Comparison of ENCODE assay signal across 11 cellular contexts in genomic region chr14:23364164-23364571, GRCh38. TPM values are rescaled to one million over a fixed set of nuclear protein-coding genes. Genes with fewer than 3 reads are reported as not detected.
DNase-seq lines count a peak whose midpoint lies in the region; FAIRE-seq and TF ChIP-seq lines count a peak whose summit lies in the region.
"Had no signal": no experiment of that assay in that cellular context is flagged by ENCODE, and none has a peak within 500 bp of the region (broad histone marks: within the 10 kb centered on the region; RNA-seq: fewer than 3 reads in every experiment).

No MANE protein-coding gene starts in this region.

- H3K79me1 ChIP-seq in H1 (ENCODE audit: low read depth, low read length): no peaks in the 10 kb centered on the region

- H3K27me3 ChIP-seq in H1 (replicated peaks in 1 of 4; ENCODE audit: control insufficient read depth in 3 of 4, extremely low read depth in 1 of 4, insufficient read depth in 3 of 4, low read length in 3 of 4): peaks cover 0 to 12% (median 8%) of the 10 kb centered on the region in 4 experiments; a peak in 5 of 7 replicates
- peaks cover 12% of the 10 kb centered on the region for H3K27me3 ChIP-seq in suprapubic skin

- H3K4me2 ChIP-seq in H1 (ENCODE audit: insufficient read depth in 1 of 2, low read depth in 2 of 2, low read length in 2 of 2): peak overlapping the region; percentile 85 to 90

- TF ChIP-seq EP300 in H1 (IDR thresholded peaks at IDR 0.05; ENCODE audit: borderline replicate concordance in 1 of 2, low read depth in 2 of 2, low read length in 2 of 2): no peak
- TF ChIP-seq EP300 in suprapubic skin (IDR thresholded peaks at IDR 0.05): no peak

- H3K18ac ChIP-seq in H1 (ENCODE audit: extremely low read depth, low read length): peak overlapping the region; percentile 89

- H3K56ac ChIP-seq in H1 (replicated peaks; ENCODE audit: insufficient read length, low read depth, low read length): no peak overlapping the region

- H3K23me2 ChIP-seq in H1 (ENCODE audit: low read depth, low read length): peaks cover 21% of the 10 kb centered on the region; the same call in 1 of the 2 replicates

- intact Hi-C loops in lower leg skin (cut with DNase I; ENCODE audit: low total_unique reads): no loop called here

- peak overlapping the region; percentile 68 for H2BK5ac ChIP-seq in H1 (ENCODE audit: low read depth, low read length)

- H4K8ac ChIP-seq in H1 (ENCODE audit: extremely low read depth, insufficient read depth, low read length): no peak overlapping the region

- peak overlapping the region; percentile 69 to 79 (median 77) for H3K4me3 ChIP-seq in H1 (ENCODE audit: extremely low read depth in 1 of 4, insufficient read depth in 2 of 4, low read depth in 3 of 4, low read length in 4 of 4)
- peak overlapping the region; percentile 72 for H3K4me3 ChIP-seq in lower leg skin (ENCODE audit: low read depth, poor library complexity, severe bottlenecking)
- peak overlapping the region; percentile 66 for H3K4me3 ChIP-seq in suprapubic skin

- H2BK20ac ChIP-seq in H1 (ENCODE audit: low read length): peak overlapping the region; percentile 15; the same call in 1 of the 2 replicates

- no peak overlapping the region for H3K4ac ChIP-seq in H1 (replicated peaks; ENCODE audit: insufficient read length, low read depth, low read length)

- H2BK15ac ChIP-seq in H1 (ENCODE audit: low read length): no peak overlapping the region; the same call in 1 of the 2 replicates

- H3K27ac ChIP-seq in H1 (ENCODE audit: low read depth, low read length): 0 out of 2 replicates have a peak overlapping the region, but pooled peaks have one; percentile 27
- H3K27ac ChIP-seq in suprapubic skin: peak overlapping the region; percentile 98

- CTCF ChIA-PET in H1 (lab: Charles Lee; ENCODE audit: partially characterized antibody): interaction anchor here (0.6 to 20.9 kb wide), 6 partner anchors 12 to 387 kb away, joined by 3 to 333 read pairs (median 46); partner anchors contain the start of genes CMTM5, IL25 and SLC22A17

- no peak overlapping the region for H3K23ac ChIP-seq in H1 (ENCODE audit: insufficient read length)

- peak in 1 of 2 experiments; percentile 44; a peak in 1 of 3 replicates for TF ChIP-seq POLR2A in H1 (IDR thresholded peaks at IDR 0.05; ENCODE audit: control extremely low read depth in 1 of 2, low read depth in 2 of 2, low read length in 2 of 2)
- TF ChIP-seq POLR2A in lower leg skin (IDR thresholded peaks at IDR 0.05): no peak
- no peak for TF ChIP-seq POLR2A in suprapubic skin (IDR thresholded peaks at IDR 0.05)

- POLR2A ChIA-PET in H1 (lab: Charles Lee; ENCODE audit: partially characterized antibody): interaction anchor here (0.9 to 7.1 kb wide), 6 partner anchors 12 to 204 kb away, joined by 3 to 73 read pairs (median 10); partner anchors contain the start of genes HOMEZ, PABPN1 and SLC22A17

- H2BK12ac ChIP-seq in H1 (ENCODE audit: low read depth, low read length): peak overlapping the region; percentile 85; the same call in 1 of the 2 replicates

- H2AK5ac ChIP-seq in H1 (ENCODE audit: low read depth, low read length): peak overlapping the region; percentile 60; the same call in 1 of the 2 replicates

- H3K9me3 ChIP-seq in H1 (ENCODE audit: insufficient read depth in 2 of 2, low read depth in 1 of 2, low read length in 1 of 2): no peaks in the 10 kb centered on the region
- H3K9me3 ChIP-seq in suprapubic skin: no peaks in the 10 kb centered on the region

- no peak for FAIRE-seq in H1 (lab: Jason Lieb, UNC)
- FAIRE-seq: endothelial cell of umbilical vein had no signal

- peaks cover 2 to 22% (median 14%) of the 10 kb centered on the region in 4 experiments; a peak in 6 of 7 replicates for H3K4me1 ChIP-seq in H1 (replicated peaks in 1 of 4; ENCODE audit: control insufficient read depth in 3 of 4, insufficient read depth in 4 of 4, low read length in 3 of 4)
- H3K4me1 ChIP-seq in suprapubic skin: peaks cover 67% of the 10 kb centered on the region

- peaks cover 0 to 9% (median 2%) of the 10 kb centered on the region in 4 experiments; a peak in 3 of 8 replicates for H3K36me3 ChIP-seq in H1 (ENCODE audit: control insufficient read depth in 2 of 4, insufficient read depth in 4 of 4, low read length in 3 of 4)
- H3K36me3 ChIP-seq in suprapubic skin: peaks cover 15% of the 10 kb centered on the region

- H2AFZ ChIP-seq in H1 (ENCODE audit: low read length): no peak overlapping the region

- H2BK120ac ChIP-seq in H1 (replicated peaks; ENCODE audit: low read depth, low read length): peak overlapping the region; percentile 24

- peaks cover 8 to 13% of the 10 kb centered on the region in 2 experiments for H4K20me1 ChIP-seq in H1 (replicated peaks in 1 of 2; ENCODE audit: control insufficient read depth in 1 of 2, insufficient read depth in 2 of 2, low read length in 2 of 2)

- H4K5ac ChIP-seq in H1 (ENCODE audit: insufficient read length, low read depth, low read length): peak overlapping the region; percentile 52

- peak overlapping the region in 3 of 4 experiments; percentile 55 to 71 (median 69); a peak in 5 of 7 replicates for H3K9ac ChIP-seq in H1 (replicated peaks in 1 of 4; ENCODE audit: extremely low read depth in 1 of 4, low read depth in 3 of 4, low read length in 3 of 4)

- TF ChIP-seq CTCF in H1 (IDR thresholded peaks at IDR 0.05; ENCODE audit: control extremely low read depth in 1 of 3, insufficient read depth in 1 of 3, low read depth in 1 of 3, low read length in 3 of 3): no peak
- TF ChIP-seq CTCF in lower leg skin (IDR thresholded peaks at IDR 0.05): no peak
- TF ChIP-seq CTCF in suprapubic skin (IDR thresholded peaks at IDR 0.05): no peak

- no peak for TF ChIP-seq RAD21 in H1 (IDR thresholded peaks at IDR 0.05 in 1 of 2, conservative IDR thresholded peaks at IDR 0.05 in 1 of 2; ENCODE audit: low read depth in 2 of 2, low read length in 2 of 2)

- 32% methylated on average over 5 of the region's 5 CpGs; no CpG with 5 or more reads in 1 of the 2 experiments for WGBS in H1 (ENCODE audit: extremely low coverage in 1 of 2, insufficient coverage in 1 of 2, insufficient read length in 1 of 2, insufficient replicate concordance in 2 of 2, low coverage in 1 of 2, low lambda C conversion rate in 2 of 2, missing lambda C conversion rate in 1 of 2), 2 experiments
- WGBS in lower leg skin, 2 donors: 11 to 25% methylated on average over 5 of the region's 5 CpGs
- 20% methylated on average over 5 of the region's 5 CpGs for WGBS in suprapubic skin

- no peaks in the 10 kb centered on the region for H3K79me2 ChIP-seq in H1 (ENCODE audit: control insufficient read depth in 1 of 2, insufficient read depth in 2 of 2, low read length in 2 of 2)

- DNase-seq in M059J (ENCODE audit: low read depth) (peak; percentile 20), H1 (ENCODE audit: low read depth in 1 of 2, low spot score in 2 of 2) (no peak), lower leg skin (ENCODE audit: low spot score in 2 of 2) (peak; percentile 72 to 93), suprapubic skin (ENCODE audit: low spot score in 2 of 2) (peak in 1 of 2 donors; percentile 83), T-helper 2 cell (no peak), cortex of kidney (lab: John Stamatoyannopoulos, UW) (no peak), 8988T (no peak)
- DNase-seq in stimulated activated CD4-positive, alpha-beta T cell treated with anti-CD3 and anti-CD28 coated beads, Interleukin-4, amount 100 ng/mL, for 24 hours: no peak
- DNase-seq: stimulated activated CD8-positive, alpha-beta memory T cell treated with anti-CD3 and anti-CD28 coated beads, Interleukin-4, amount 100 ng/mL, for 48 hours had no signal

- peak overlapping the region; percentile 59 for H4K91ac ChIP-seq in H1 (replicated peaks; ENCODE audit: insufficient read length, low read length)

- no peak overlapping the region for H3K14ac ChIP-seq in H1 (ENCODE audit: insufficient read length)

RNA-seq across cellular contexts. Expression of gene EFS, which starts 0.8 kb away (rescaled TPM):
- 0.12 and 0.64 TPM in 2 replicates for total RNA-seq in M059J (2014; rRNA removed; shearing (Covaris generic))
- 27.8 and 29.0 TPM in 2 replicates for total RNA-seq in H1 (2021; fragmentation: NEBNext Ultra II Directional; extraction: Animal tissue kit (Norgen Biotek cat#: 25700))
- 28.6 and 39.0 TPM in 2 replicates for polyA plus RNA-seq in H1 (2011; rRNA removed)
- polyA plus RNA-seq in H1 (2011; cell fraction: cytosol; rRNA removed): 26.5 TPM
- 117 TPM for polyA plus RNA-seq in H1 (2011; cell fraction: nucleus; rRNA removed)
- 24.4 to 40.8 TPM (median 33.7 TPM) in 4 replicates for polyA plus RNA-seq in H1 (2012, experiment 1 of 2)
- polyA plus RNA-seq in H1 (2012, experiment 2 of 2): 28.0 TPM
- polyA plus RNA-seq in H1 (2013, experiment 1 of 2): 16.2 TPM
- polyA plus RNA-seq in H1 (2013, experiment 2 of 2): 15.1 TPM
- polyA minus RNA-seq in H1 (2011; rRNA and poly(A)+ RNA removed): 9.1 and 9.3 TPM in 2 replicates
- 11.7 TPM for polyA minus RNA-seq in H1 (2011; cell fraction: cytosol; rRNA and poly(A)+ RNA removed)
- polyA minus RNA-seq in H1 (2011; cell fraction: nucleus; rRNA and poly(A)+ RNA removed): 26.7 TPM
- total RNA-seq in lower leg skin (10 to 100 TPM; 38.7 to 73.2 (median 53.5) TPM), suprapubic skin (10 to 100 TPM; 63.0 to 74.0 (median 64.8) TPM)
- total RNA-seq: T-helper 2 cell treated with Interferon-gamma antibody and Interleukin-4, amounts not matched to agents 100 ng/mL and 5 ng/mL, for 36 hours had no signal

RNA-seq across cellular contexts. Expression of gene IL25, which starts 8.4 kb away (rescaled TPM):
- not detected in 2 replicates for total RNA-seq in M059J (2014; rRNA removed; shearing (Covaris generic))
- not detected in 2 replicates for total RNA-seq in H1 (2021; fragmentation: NEBNext Ultra II Directional; extraction: Animal tissue kit (Norgen Biotek cat#: 25700))
- polyA plus RNA-seq in H1 (2011; rRNA removed): not detected in 2 replicates
- polyA plus RNA-seq in H1 (2011; cell fraction: cytosol; rRNA removed): not detected
- not detected for polyA plus RNA-seq in H1 (2011; cell fraction: nucleus; rRNA removed)
- polyA plus RNA-seq in H1 (2012, experiment 1 of 2): not detected in 4 replicates
- polyA plus RNA-seq in H1 (2012, experiment 2 of 2): not detected
- 0.04 TPM for polyA plus RNA-seq in H1 (2013, experiment 1 of 2)
- not detected for polyA plus RNA-seq in H1 (2013, experiment 2 of 2)
- not detected in 2 replicates for polyA minus RNA-seq in H1 (2011; rRNA and poly(A)+ RNA removed)
- not detected for polyA minus RNA-seq in H1 (2011; cell fraction: cytosol; rRNA and poly(A)+ RNA removed)
- polyA minus RNA-seq in H1 (2011; cell fraction: nucleus; rRNA and poly(A)+ RNA removed): not detected
- total RNA-seq in lower leg skin: not detected
- total RNA-seq in suprapubic skin: 1 to 10 TPM in 1 of 4 donors, under 1 TPM in 1, not detected in 2; 0.68 to 1.2 TPM
- total RNA-seq: endothelial cell of umbilical vein; T-helper 2 cell treated with Interferon-gamma antibody and Interleukin-4, amounts not matched to agents 100 ng/mL and 5 ng/mL, for 36 hours had no signal
- polyA plus RNA-seq: endothelial cell of umbilical vein had no signal

RNA-seq across cellular contexts. Expression of gene SLC22A17, which starts 11.5 kb away (rescaled TPM):
- 4.6 and 8.6 TPM in 2 replicates for total RNA-seq in M059J (2014; rRNA removed; shearing (Covaris generic))
- total RNA-seq in H1 (2021; fragmentation: NEBNext Ultra II Directional; extraction: Animal tissue kit (Norgen Biotek cat#: 25700)): 39.4 and 43.0 TPM in 2 replicates
- polyA plus RNA-seq in H1 (2011; rRNA removed): 49.0 and 77.7 TPM in 2 replicates
- polyA plus RNA-seq in H1 (2011; cell fraction: cytosol; rRNA removed): 37.0 TPM
- 247 TPM for polyA plus RNA-seq in H1 (2011; cell fraction: nucleus; rRNA removed)
- polyA plus RNA-seq in H1 (2012, experiment 1 of 2): 27.3 to 49.2 TPM (median 43.9 TPM) in 4 replicates
- polyA plus RNA-seq in H1 (2012, experiment 2 of 2): 32.6 TPM
- polyA plus RNA-seq in H1 (2013, experiment 1 of 2): 46.6 TPM
- polyA plus RNA-seq in H1 (2013, experiment 2 of 2): 48.6 TPM
- 17.3 and 17.8 TPM in 2 replicates for polyA minus RNA-seq in H1 (2011; rRNA and poly(A)+ RNA removed)
- 21.3 TPM for polyA minus RNA-seq in H1 (2011; cell fraction: cytosol; rRNA and poly(A)+ RNA removed)
- polyA minus RNA-seq in H1 (2011; cell fraction: nucleus; rRNA and poly(A)+ RNA removed): 35.1 TPM
- 10 to 100 TPM; 16.1 to 33.0 (median 17.9) TPM for total RNA-seq in lower leg skin
- total RNA-seq in suprapubic skin: 10 to 100 TPM; 15.4 to 67.6 (median 22.5) TPM

RNA-seq across cellular contexts. Expression of gene CMTM5, which starts 12.7 kb away (rescaled TPM):
- total RNA-seq in M059J (2014; rRNA removed; shearing (Covaris generic)): not detected in 2 replicates
- total RNA-seq in H1 (2021; fragmentation: NEBNext Ultra II Directional; extraction: Animal tissue kit (Norgen Biotek cat#: 25700)): not detected in 2 replicates
- polyA plus RNA-seq in H1 (2011; rRNA removed): 2.1 and 2.8 TPM in 2 replicates
- 1.4 TPM for polyA plus RNA-seq in H1 (2011; cell fraction: cytosol; rRNA removed)
- polyA plus RNA-seq in H1 (2011; cell fraction: nucleus; rRNA removed): 2.1 TPM
- polyA plus RNA-seq in H1 (2012, experiment 1 of 2): 0.29 to 0.90 TPM (median 0.57 TPM) in 4 replicates
- 1.1 TPM for polyA plus RNA-seq in H1 (2012, experiment 2 of 2)
- polyA plus RNA-seq in H1 (2013, experiment 1 of 2): 0.06 TPM
- polyA plus RNA-seq in H1 (2013, experiment 2 of 2): 0.22 TPM
- polyA minus RNA-seq in H1 (2011; rRNA and poly(A)+ RNA removed): 0.66 and 2.6 TPM in 2 replicates
- not detected for polyA minus RNA-seq in H1 (2011; cell fraction: cytosol; rRNA and poly(A)+ RNA removed)
- polyA minus RNA-seq in H1 (2011; cell fraction: nucleus; rRNA and poly(A)+ RNA removed): not detected
- total RNA-seq in lower leg skin: under 1 TPM in 2 of 4 donors, not detected in 2; 0.38 to 0.58 TPM
- under 1 TPM in 1 of 4 donors, not detected in 3; 0.76 TPM for total RNA-seq in suprapubic skin
- total RNA-seq: endothelial cell of umbilical vein; T-helper 2 cell treated with Interferon-gamma antibody and Interleukin-4, amounts not matched to agents 100 ng/mL and 5 ng/mL, for 36 hours had no signal
- polyA plus RNA-seq: endothelial cell of umbilical vein had no signal

RNA-seq across cellular contexts. Expression of gene PABPN1, which starts 42.9 kb away (rescaled TPM):
- 80.8 and 89.2 TPM in 2 replicates for total RNA-seq in M059J (2014; rRNA removed; shearing (Covaris generic))
- 300 and 312 TPM in 2 replicates for total RNA-seq in H1 (2021; fragmentation: NEBNext Ultra II Directional; extraction: Animal tissue kit (Norgen Biotek cat#: 25700))
- 229 and 331 TPM in 2 replicates for polyA plus RNA-seq in H1 (2011; rRNA removed)
- 278 TPM for polyA plus RNA-seq in H1 (2011; cell fraction: cytosol; rRNA removed)
- polyA plus RNA-seq in H1 (2011; cell fraction: nucleus; rRNA removed): 560 TPM
- 306 to 331 TPM (median 322 TPM) in 4 replicates for polyA plus RNA-seq in H1 (2012, experiment 1 of 2)
- 212 TPM for polyA plus RNA-seq in H1 (2012, experiment 2 of 2)
- 219 TPM for polyA plus RNA-seq in H1 (2013, experiment 1 of 2)
- 203 TPM for polyA plus RNA-seq in H1 (2013, experiment 2 of 2)
- polyA minus RNA-seq in H1 (2011; rRNA and poly(A)+ RNA removed): 165 and 168 TPM in 2 replicates
- 87.4 TPM for polyA minus RNA-seq in H1 (2011; cell fraction: cytosol; rRNA and poly(A)+ RNA removed)
- 112 TPM for polyA minus RNA-seq in H1 (2011; cell fraction: nucleus; rRNA and poly(A)+ RNA removed)
- 10 to 100 TPM; 25.5 to 65.8 (median 39.9) TPM for total RNA-seq in lower leg skin
- total RNA-seq in suprapubic skin: 100 to 1,000 TPM in 1 of 4 donors, 10 to 100 TPM in 3; 45.1 to 109 (median 58.8) TPM

Comparison
In these comparisons a context has a peak if more than half of its experiments do, and no peak if none do; other contexts are left out.
1. DNase-seq: peak in M059J (single experiment) and lower leg skin (2 of 2); none in H1 (0 of 2), T-helper 2 cell (0 of 5), cortex of kidney (single experiment), 8988T (single experiment) and stimulated activated CD4-positive, alpha-beta T cell treated with anti-CD3 and anti-CD28 coated beads, Interleukin-4, amount 100 ng/mL, for 24 hours (single experiment).
2. RNA of gene EFS, which starts 0.8 kb away (total RNA-seq): 63.0 to 74.0 TPM in suprapubic skin, 38.7 to 73.2 TPM in lower leg skin and 27.8 to 29.0 TPM in H1; 0.12 to 0.64 TPM in M059J; every median in the first group is over 10 times any median in the second.
3. Peak in every context shown above with its lines, with median percentiles within 50 percentile points of each other: H3K4me3 ChIP-seq.